In the genomic region with DNA sequence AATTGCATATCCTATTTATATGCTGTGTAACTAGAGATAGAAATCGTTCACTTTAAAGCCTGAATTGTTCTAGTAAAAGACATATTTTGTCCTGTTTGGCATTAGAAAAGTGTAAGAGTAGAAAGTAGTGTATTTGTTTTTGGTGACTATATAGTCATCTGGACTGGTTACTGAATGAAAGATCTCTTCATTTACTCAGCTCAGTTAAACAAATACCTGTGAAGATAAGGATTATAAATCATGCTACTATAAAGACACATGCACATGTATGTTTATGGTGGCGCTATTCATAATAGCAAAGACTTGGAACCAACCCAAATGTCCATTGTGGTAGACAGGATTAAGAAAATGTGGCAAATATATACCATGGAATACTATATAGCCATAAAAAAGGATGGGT, we compare ENCODE assay signal across 37 cellular contexts.
"Had no signal": no experiment of that assay in that cellular context is flagged by ENCODE, and none has a peak within 500 bp of the region (broad histone marks: within the 10 kb centered on the region; RNA-seq: fewer than 3 reads in every experiment).

No MANE protein-coding gene starts in this region.

- H3K27me3 ChIP-seq: adrenal gland, body of pancreas, brain microvascular endothelial cell, breast epithelium had no signal

- H3K27ac ChIP-seq: adrenal gland, body of pancreas, brain microvascular endothelial cell, breast epithelium, VCaP had no signal

- DNase-seq: activated B cell treated with CpG ODN at 0.5 μM for 24 hours; activated CD4-positive, alpha-beta memory T cell treated with anti-CD3 and anti-CD28 coated beads for 36 hours; activated CD4-positive, alpha-beta T cell treated with anti-CD3 and anti-CD28 coated beads for 4 hours; activated CD4-positive, alpha-beta T cell treated with anti-CD3 and anti-CD28 coated beads, Interleukin-2, amount 10 ng/mL, durations not matched to agents 24 days and 14 days; activated CD4-positive, alpha-beta T cell treated with anti-CD3 and anti-CD28 coated beads, Interleukin-2, amount 50 U/mL, for 1 hour; activated CD4-positive, alpha-beta T cell treated with anti-CD3 and anti-CD28 coated beads, Interleukin-2, amount 50 U/mL, for 4 hours; activated CD4-positive, CD25-positive, alpha-beta regulatory T cell treated with anti-CD3 and anti-CD28 coated beads, Interleukin-2, amount 50 U/mL, for 72 hours; activated CD8-positive, alpha-beta memory T cell treated with anti-CD3 and anti-CD28 coated beads, Interleukin-2, amount 50 U/mL, for 4 hours; activated CD8-positive, alpha-beta T cell treated with anti-CD3 and anti-CD28 coated beads for 36 hours; activated effector memory CD4-positive, alpha-beta T cell treated with anti-CD3 and anti-CD28 coated beads, Interleukin-2, amount 50 U/mL, for 16 hours; activated gamma-delta T cell treated with Interleukin-2 at 50 U/mL for 16 hours; activated naive CD4-positive, alpha-beta T cell; activated naive CD4-positive, alpha-beta T cell treated with anti-CD3 and anti-CD28 coated beads for 36 hours; activated naive CD4-positive, alpha-beta T cell treated with anti-CD3 and anti-CD28 coated beads, Interleukin-2, amount 50 U/mL, for 16 hours; activated naive CD8-positive, alpha-beta T cell treated with anti-CD3 and anti-CD28 coated beads for 36 hours; activated T-cell treated with anti-CD3 and anti-CD28 coated beads for 4 hours; activated T-cell treated with anti-CD3 and anti-CD28 coated beads, Interleukin-2, amount 50 U/mL, for 1 hour; activated T-cell treated with anti-CD3 and anti-CD28 coated beads, Interleukin-2, amount 50 U/mL, for 4 hours; activated T-cell treated with anti-CD3 and anti-CD28 coated beads, Interleukin-2, amount 50 U/mL, for 72 hours; adrenal gland; amniotic stem cell; aorta; body of pancreas; brain microvascular endothelial cell; central memory CD4-positive, alpha-beta T cell; T-helper 1 cell; T-helper 2 cell; T-helper 9 cell had no signal

- H3K4me1 ChIP-seq: adrenal gland, body of pancreas, breast epithelium had no signal

- H3K36me3 Mint-ChIP-seq: activated CD4-positive, alpha-beta memory T cell treated with anti-CD3 and anti-CD28 coated beads for 36 hours; activated naive CD4-positive, alpha-beta T cell treated with anti-CD3 and anti-CD28 coated beads, Interleukin-2, amount 50 U/mL, for 72 hours; activated naive CD8-positive, alpha-beta T cell treated with anti-CD3 and anti-CD28 coated beads for 36 hours had no signal

- H3K27ac Mint-ChIP-seq: activated B cell treated with CpG ODN at 0.5 μM for 24 hours; activated CD4-positive, alpha-beta memory T cell treated with anti-CD3 and anti-CD28 coated beads for 36 hours; activated CD4-positive, alpha-beta T cell treated with anti-CD3 and anti-CD28 coated beads, Interleukin-2, amount 10 ng/mL, durations not matched to agents 24 days and 14 days; activated CD8-positive, alpha-beta T cell treated with anti-CD3 and anti-CD28 coated beads for 36 hours; activated naive CD4-positive, alpha-beta T cell treated with anti-CD3 and anti-CD28 coated beads for 36 hours; activated naive CD4-positive, alpha-beta T cell treated with anti-CD3 and anti-CD28 coated beads, Interleukin-2, amount 50 U/mL, for 72 hours; activated naive CD8-positive, alpha-beta T cell treated with anti-CD3 and anti-CD28 coated beads for 36 hours; activated T-cell treated with anti-CD3 and anti-CD28 coated beads, Interleukin-2, amount 50 U/mL, for 72 hours; activated T-helper 1 cell treated with anti-CD3 and anti-CD28 coated beads, Interleukin-12 subunit alpha, Interleukin-12 subunit beta, Interleukin-2, Interleukin-4 antibody, amounts not matched to agents 30 ng/mL and 10 ng/mL and 1 ng/mL, durations not matched to agents 14 hours and 24 hours and 36 hours; activated T-helper 17 cell treated with anti-CD3 and anti-CD28 coated beads, Interleukin-2, amount 50 U/mL, for 72 hours; T-helper 1 cell treated with Interleukin-12 subunit alpha and Interleukin-12 subunit beta and Interleukin-4 antibody, amounts not matched to agents 30 μg/mL and 1 μg/mL, for 36 hours; T-helper 2 cell treated with Interferon-gamma antibody and Interleukin-4, amounts not matched to agents 5 μg/mL and 100 μg/mL, for 36 hours had no signal

- ATAC-seq: activated CD8-positive, alpha-beta T cell treated with anti-CD3 and anti-CD28 coated beads for 36 hours; activated naive CD4-positive, alpha-beta T cell treated with anti-CD3 and anti-CD28 coated beads, Interleukin-2, amount 50 U/mL, for 72 hours; activated T-cell treated with anti-CD3 and anti-CD28 coated beads, Interleukin-2, amount 50 U/mL, for 4 hours; activated T-cell treated with anti-CD3 and anti-CD28 coated beads, Interleukin-2, amount 50 U/mL, for 72 hours; activated T-helper 17 cell treated with anti-CD3 and anti-CD28 coated beads, Interleukin-2, amount 50 U/mL, for 72 hours; body of pancreas had no signal

- H3K4me3 Mint-ChIP-seq: activated B cell treated with CpG ODN at 0.5 μM for 24 hours; activated CD4-positive, alpha-beta memory T cell treated with anti-CD3 and anti-CD28 coated beads for 36 hours; activated CD4-positive, alpha-beta T cell treated with anti-CD3 and anti-CD28 coated beads, Interleukin-2, amount 10 ng/mL, durations not matched to agents 24 days and 14 days; activated CD8-positive, alpha-beta T cell treated with anti-CD3 and anti-CD28 coated beads for 36 hours; activated naive CD4-positive, alpha-beta T cell treated with anti-CD3 and anti-CD28 coated beads for 36 hours; activated naive CD8-positive, alpha-beta T cell treated with anti-CD3 and anti-CD28 coated beads for 36 hours; activated T-cell treated with anti-CD3 and anti-CD28 coated beads, Interleukin-2, amount 50 U/mL, for 4 hours; activated T-cell treated with anti-CD3 and anti-CD28 coated beads, Interleukin-2, amount 50 U/mL, for 72 hours; activated T-helper 1 cell treated with anti-CD3 and anti-CD28 coated beads, Interleukin-12 subunit alpha, Interleukin-12 subunit beta, Interleukin-2, Interleukin-4 antibody, amounts not matched to agents 30 ng/mL and 10 ng/mL and 1 ng/mL, durations not matched to agents 14 hours and 24 hours and 36 hours; activated T-helper 17 cell treated with anti-CD3 and anti-CD28 coated beads, Interleukin-2, amount 50 U/mL, for 72 hours; T-helper 1 cell treated with Interleukin-12 subunit alpha and Interleukin-12 subunit beta and Interleukin-4 antibody, amounts not matched to agents 30 μg/mL and 1 μg/mL, for 36 hours; T-helper 2 cell treated with Interferon-gamma antibody and Interleukin-4, amounts not matched to agents 5 μg/mL and 100 μg/mL, for 36 hours had no signal

- H3K4me1 Mint-ChIP-seq: activated B cell treated with CpG ODN at 0.5 μM for 24 hours; activated CD4-positive, alpha-beta T cell treated with anti-CD3 and anti-CD28 coated beads, Interleukin-2, amount 10 ng/mL, durations not matched to agents 24 days and 14 days; activated T-helper 17 cell treated with anti-CD3 and anti-CD28 coated beads, Interleukin-2, amount 50 U/mL, for 72 hours had no signal

- H3K9me3 Mint-ChIP-seq: activated B cell treated with CpG ODN at 0.5 μM for 24 hours; activated CD4-positive, alpha-beta memory T cell treated with anti-CD3 and anti-CD28 coated beads for 36 hours; activated CD4-positive, alpha-beta T cell treated with anti-CD3 and anti-CD28 coated beads, Interleukin-2, amount 10 ng/mL, durations not matched to agents 24 days and 14 days; activated CD8-positive, alpha-beta T cell treated with anti-CD3 and anti-CD28 coated beads for 36 hours; activated naive CD4-positive, alpha-beta T cell treated with anti-CD3 and anti-CD28 coated beads for 36 hours; activated naive CD4-positive, alpha-beta T cell treated with anti-CD3 and anti-CD28 coated beads, Interleukin-2, amount 50 U/mL, for 72 hours; activated naive CD8-positive, alpha-beta T cell treated with anti-CD3 and anti-CD28 coated beads for 36 hours; activated T-cell treated with anti-CD3 and anti-CD28 coated beads, Interleukin-2, amount 50 U/mL, for 4 hours; activated T-cell treated with anti-CD3 and anti-CD28 coated beads, Interleukin-2, amount 50 U/mL, for 72 hours; activated T-helper 1 cell treated with anti-CD3 and anti-CD28 coated beads, Interleukin-12 subunit alpha, Interleukin-12 subunit beta, Interleukin-2, Interleukin-4 antibody, amounts not matched to agents 30 ng/mL and 10 ng/mL and 1 ng/mL, durations not matched to agents 14 hours and 24 hours and 36 hours; activated T-helper 17 cell treated with anti-CD3 and anti-CD28 coated beads, Interleukin-2, amount 50 U/mL, for 72 hours; T-helper 1 cell treated with Interleukin-12 subunit alpha and Interleukin-12 subunit beta and Interleukin-4 antibody, amounts not matched to agents 30 μg/mL and 1 μg/mL, for 36 hours; T-helper 2 cell treated with Interferon-gamma antibody and Interleukin-4, amounts not matched to agents 5 μg/mL and 100 μg/mL, for 36 hours had no signal

- FAIRE-seq: astrocyte, TTC549 had no signal

- H3K27me3 Mint-ChIP-seq: activated B cell treated with CpG ODN at 0.5 μM for 24 hours; activated CD4-positive, alpha-beta T cell treated with anti-CD3 and anti-CD28 coated beads, Interleukin-2, amount 10 ng/mL, durations not matched to agents 24 days and 14 days had no signal

- H3K36me3 ChIP-seq: adrenal gland, brain microvascular endothelial cell, breast epithelium had no signal

- H3K9me3 ChIP-seq: adrenal gland, body of pancreas, breast epithelium had no signal

- H3K4me3 ChIP-seq: adrenal gland, body of pancreas, breast epithelium had no signal
